8 cellular contexts compared by ENCODE assay signal in genomic region chr22:42994917-42995562, GRCh38. TPM values are rescaled to one million over a fixed set of nuclear protein-coding genes. Genes with fewer than 3 reads are reported as not detected.
DNase-seq lines count a peak whose midpoint lies in the region; ATAC-seq, FAIRE-seq and TF ChIP-seq lines count a peak whose summit lies in the region.

No MANE protein-coding gene starts in this region.

- POLR2A ChIA-PET in A549 (lab: Yijun Ruan, JAX): interaction anchor here (0.9 to 3.0 kb wide), 2 partner anchors 9 to 20 kb away, joined by 3 to 25 read pairs; partner anchors contain the start of gene PACSIN2

- peaks cover 7% of the 10 kb centered on the region for H3K36me3 Mint-ChIP-seq in stimulated activated memory B cell treated with anti-CD40 and anti-IgM and Interleukin-4, amounts not matched to agents 10 μg/mL and 1 μg/mL and 100 μg/mL, for 72 hours
- peaks cover 0 to 3% (median 0%) of the 10 kb centered on the region in 3 donors for H3K36me3 Mint-ChIP-seq in immature natural killer cell

- FAIRE-seq in A549 (lab: Jason Lieb, UNC): peak; percentile 51

- no peaks in the 10 kb centered on the region for H3K27me3 ChIP-seq in HUES48 (ENCODE audit: control insufficient read depth, insufficient read depth, low read length)

- H3K27me3 Mint-ChIP-seq in stimulated activated memory B cell treated with anti-CD40 and anti-IgM and Interleukin-4, amounts not matched to agents 10 μg/mL and 1 μg/mL and 100 μg/mL, for 72 hours: no peaks in the 10 kb centered on the region
- H3K27me3 Mint-ChIP-seq in immature natural killer cell (ENCODE audit: low read depth in 3 of 3): no peaks in the 10 kb centered on the region

- peak overlapping the region; percentile 89 for H3K27ac Mint-ChIP-seq in stimulated activated memory B cell treated with anti-CD40 and anti-IgM and Interleukin-4, amounts not matched to agents 10 μg/mL and 1 μg/mL and 100 μg/mL, for 72 hours
- peak overlapping the region in 1 of 6 donors; percentile 7 for H3K27ac Mint-ChIP-seq in immature natural killer cell

- peak overlapping the region; percentile 100 for H3K4me2 ChIP-seq in A549

- CTCF ChIA-PET in A549 (lab: Yijun Ruan, JAX): interaction anchor here (0.8 to 2.7 kb wide), 3 partner anchors 39 to 127 kb away, joined by 4 to 13 read pairs (median 4); no protein-coding TSS in a partner anchor

- in situ Hi-C loops in astrocyte of the cerebellum (cut with HindIII; ENCODE audit: low sequenced_read_pairs): no loop called here

- H3K4me1 Mint-ChIP-seq in stimulated activated memory B cell treated with anti-CD40 and anti-IgM and Interleukin-4, amounts not matched to agents 10 μg/mL and 1 μg/mL and 100 μg/mL, for 72 hours: peaks cover 78% of the 10 kb centered on the region
- H3K4me1 Mint-ChIP-seq in immature natural killer cell: peaks cover 45 to 57% of the 10 kb centered on the region in 2 donors

- peak; percentile 49 to 61; a peak in 2 of 5 replicates for TF ChIP-seq EP300 in A549 (IDR thresholded peaks at IDR 0.05)

- no peaks in the 10 kb centered on the region for H3K9me3 Mint-ChIP-seq in stimulated activated memory B cell treated with anti-CD40 and anti-IgM and Interleukin-4, amounts not matched to agents 10 μg/mL and 1 μg/mL and 100 μg/mL, for 72 hours
- no peaks in the 10 kb centered on the region for H3K9me3 Mint-ChIP-seq in immature natural killer cell

- TF ChIP-seq POLR2A in A549 (IDR thresholded peaks at IDR 0.05; ENCODE audit: low read length): peak; percentile 37

- H3K36me3 ChIP-seq in HUES48 (ENCODE audit: control insufficient read depth, insufficient read depth, low read length): no peaks in the 10 kb centered on the region

- H3K9me3 ChIP-seq in A549 (no peaks in the 10 kb centered on the region), HUES48 (ENCODE audit: control insufficient read depth, insufficient read depth, low read length) (0 out of 2 replicates have a peak, but pooled peaks cover 3% of the 10 kb centered on the region)

- H3K4me1 ChIP-seq in A549 (peaks cover 90% of the 10 kb centered on the region), HUES48 (ENCODE audit: control insufficient read depth, insufficient read depth, low read length) (peaks cover 24% of the 10 kb centered on the region)

- 0% methylated on average over 3 of the region's 9 CpGs for WGBS in A549 (ENCODE audit: missing lambda C conversion rate)

- H3K9ac ChIP-seq in HUES48 (ENCODE audit: low read depth, low read length): no peak overlapping the region

- peak; percentile 82 to 84 for ATAC-seq in A549
- ATAC-seq in stimulated activated memory B cell treated with anti-CD40 and anti-IgM and Interleukin-4, amounts not matched to agents 10 μg/mL and 1 μg/mL and 100 μg/mL, for 72 hours: peak; percentile 80
- no peak for ATAC-seq in HG03571 (IDR thresholded peaks at IDR 0.05; ENCODE audit: unreplicated experiment)

- H3K27ac ChIP-seq in A549 (peak overlapping the region; percentile 95 to 99), HUES48 (ENCODE audit: low read depth, low read length) (peak overlapping the region; percentile 53)

- H3K4me3 Mint-ChIP-seq in stimulated activated memory B cell treated with anti-CD40 and anti-IgM and Interleukin-4, amounts not matched to agents 10 μg/mL and 1 μg/mL and 100 μg/mL, for 72 hours: peak overlapping the region; percentile 10
- H3K4me3 Mint-ChIP-seq in immature natural killer cell: no peak overlapping the region

- H3K4me3 ChIP-seq in A549 (peak overlapping the region; percentile 52), HUES48 (ENCODE audit: low read depth, low read length) (no peak overlapping the region), astrocyte of the cerebellum (ENCODE audit: low read depth, low read length) (peak overlapping the region; percentile 6)

- TF ChIP-seq CTCF in A549 (IDR thresholded peaks at IDR 0.05) (no peak), astrocyte of the cerebellum (IDR thresholded peaks at IDR 0.05; ENCODE audit: low read depth, low read length, missing control alignments) (no peak)

- DNase-seq in A549 (ENCODE audit: low read depth in 1 of 2, low spot score in 1 of 2) (peak; percentile 71 to 95), astrocyte of the cerebellum (ENCODE audit: low read depth) (peak; percentile 75), iPS-NIHi11 (ENCODE audit: low spot score) (peak; percentile 50), activated gamma-delta T cell (lab: John Stamatoyannopoulos, UW) (no peak), immature natural killer cell (no peak)

- peak; percentile 3 to 26; a peak in 2 of 5 replicates for TF ChIP-seq RAD21 in A549 (conservative IDR thresholded peaks at IDR 0.05 in 1 of 2, IDR thresholded peaks at IDR 0.05 in 1 of 2)

TF ChIP-seq in A549, 52 proteins besides CTCF, POLR2A, EP300 and RAD21:
- TF ChIP-seq ZSCAN20 (CRISPR knock-in tag; IDR thresholded peaks at IDR 0.05): no peak
- TF ChIP-seq CEBPB (IDR thresholded peaks at IDR 0.05): peak; percentile 85 to 96
- no peak for TF ChIP-seq POLR2AphosphoS2 (conservative IDR thresholded peaks at IDR 0.05; ENCODE audit: low read length)
- TF ChIP-seq JUNB (IDR thresholded peaks at IDR 0.05): peak; percentile 55
- no peak for TF ChIP-seq SREBF2 (IDR thresholded peaks at IDR 0.05)
- TF ChIP-seq HOXB5 (CRISPR knock-in tag; IDR thresholded peaks at IDR 0.05): peak; percentile 51; the same call in 1 of the 2 replicates
- TF ChIP-seq NPAS2 (CRISPR knock-in tag; IDR thresholded peaks at IDR 0.05; ENCODE audit: borderline replicate concordance): no peak
- 0 out of 2 replicates have a peak, but pooled peaks have one; percentile 18 for TF ChIP-seq NFE2L2 (conservative IDR thresholded peaks at IDR 0.05; ENCODE audit: low read length)
- no peak for TF ChIP-seq ELK1 (IDR thresholded peaks at IDR 0.05; ENCODE audit: low read depth, low read length)
- no peak for TF ChIP-seq BHLHE40 (IDR thresholded peaks at IDR 0.05; ENCODE audit: low read depth, low read length)
- peak; percentile 64 to 80; a peak in 3 of 5 replicates for TF ChIP-seq JUN (IDR thresholded peaks at IDR 0.05)
- TF ChIP-seq KDM5A (IDR thresholded peaks at IDR 0.05): no peak
- no peak; the same call in 2 of the 3 replicates for TF ChIP-seq SMC3 (IDR thresholded peaks at IDR 0.05)
- no peak for TF ChIP-seq HOXB13 (CRISPR knock-in tag; IDR thresholded peaks at IDR 0.05; ENCODE audit: low read depth)
- TF ChIP-seq ZNF302 (CRISPR knock-in tag; IDR thresholded peaks at IDR 0.05): no peak
- peak; percentile 73 for TF ChIP-seq MAX (IDR thresholded peaks at IDR 0.05)
- TF ChIP-seq FOSL2 (IDR thresholded peaks at IDR 0.05): no peak; the same call in 1 of the 2 replicates
- TF ChIP-seq FOSL2 (CRISPR knock-in tag; IDR thresholded peaks at IDR 0.05): peak; percentile 59
- TF ChIP-seq GATA3 (IDR thresholded peaks at IDR 0.05; ENCODE audit: borderline replicate concordance): peak; percentile 58; the same call in 1 of the 2 replicates

RNA-seq across cellular contexts. Expression of gene PACSIN2, which starts 19.9 kb away (rescaled TPM):
- polyA plus RNA-seq in A549 (2011; rRNA removed): 76.5 and 94.0 TPM in 2 replicates
- 68.9 and 75.1 TPM in 2 replicates for polyA plus RNA-seq in A549 (2012; cell fraction: cytosol; rRNA removed)
- 75.5 and 83.5 TPM in 2 replicates for polyA plus RNA-seq in A549 (2012; cell fraction: nucleus; rRNA removed)
- 60.2 to 63.4 TPM (median 60.3 TPM) in 3 replicates for polyA plus RNA-seq in A549 (2017; fragmentation: RNase III; extraction: RNeasy Plus Mini Kit Qiagen cat#74134 plus additional on column Dnase treatment)
- 36.2 and 36.7 TPM in 2 replicates for polyA minus RNA-seq in A549 (2011; rRNA and poly(A)+ RNA removed)
- polyA plus RNA-seq in immature natural killer cell: 10 to 100 TPM; 18.4 to 31.6 (median 23.0) TPM

Comparison
In these comparisons a context has a peak if more than half of its experiments do, and no peak if none do; other contexts are left out.
1. DNase-seq: peak in A549 (2 of 2), astrocyte of the cerebellum (single experiment) and iPS-NIHi11 (single experiment); none in activated gamma-delta T cell (single experiment) and immature natural killer cell (0 of 3).